Comparison of ENCODE assay signal across 36 cellular contexts in genomic region chr15:59571606-59572005, GRCh38. TPM values are rescaled to one million over a fixed set of nuclear protein-coding genes. Genes with fewer than 3 reads are reported as not detected.
"Had no signal": no experiment of that assay in that cellular context is flagged by ENCODE, and none has a peak within 500 bp of the region (broad histone marks: within the 10 kb centered on the region; RNA-seq: fewer than 3 reads in every experiment).

No MANE protein-coding gene starts in this region.

- H3K9me3 ChIP-seq: adrenal gland, ascending aorta, body of pancreas, breast epithelium had no signal

- DNase-seq: activated effector memory CD4-positive, alpha-beta T cell treated with anti-CD3 and anti-CD28 coated beads, Interleukin-2, amount 50 U/mL, for 16 hours; activated effector memory CD4-positive, alpha-beta T cell treated with Interleukin-2 at 50 U/mL for 16 hours; activated gamma-delta T cell; activated gamma-delta T cell treated with Interleukin-2 at 50 U/mL for 16 hours; activated naive CD4-positive, alpha-beta T cell; activated naive CD4-positive, alpha-beta T cell treated with anti-CD3 and anti-CD28 coated beads for 36 hours; activated naive CD4-positive, alpha-beta T cell treated with anti-CD3 and anti-CD28 coated beads, Interleukin-2, amount 10 ng/mL, durations not matched to agents 7 days and 5 days; activated naive CD4-positive, alpha-beta T cell treated with anti-CD3 and anti-CD28 coated beads, Interleukin-2, amount 50 U/mL, for 16 hours; activated naive CD4-positive, alpha-beta T cell treated with Interleukin-2 at 50 U/mL for 16 hours; activated naive CD8-positive, alpha-beta T cell treated with anti-CD3 and anti-CD28 coated beads for 36 hours; activated naive CD8-positive, alpha-beta T cell treated with anti-CD3 and anti-CD28 coated beads, Interleukin-2, amount 10 ng/mL, durations not matched to agents 7 days and 5 days; activated naive CD8-positive, alpha-beta T cell treated with anti-CD3 and anti-CD28 coated beads, Interleukin-2, amount 50 U/mL, for 24 hours; activated T-cell treated with anti-CD3 and anti-CD28 coated beads, Interleukin-2, amount 50 U/mL, for 24 hours; activated T-cell treated with anti-CD3 and anti-CD28 coated beads, Interleukin-2, amount 50 U/mL, for 4 hours; activated T-cell treated with anti-CD3 and anti-CD28 coated beads, Interleukin-2, amount 50 U/mL, for 48 hours; activated T-cell treated with anti-CD3 and anti-CD28 coated beads, Interleukin-2, amount 50 U/mL, for 72 hours; adrenal gland; amniotic stem cell; amygdala; anterior cingulate cortex; aorta; body of pancreas; brain microvascular endothelial cell; caudate nucleus; central memory CD4-positive, alpha-beta T cell; cerebellar nuclear complex had no signal

- H3K27ac ChIP-seq: adrenal gland, ascending aorta, body of pancreas, brain microvascular endothelial cell, cardiac muscle cell had no signal

- FAIRE-seq: astrocyte, bronchial epithelial cell had no signal

- ATAC-seq: activated naive CD4-positive, alpha-beta T cell treated with anti-CD3 and anti-CD28 coated beads, Interleukin-2, amount 50 U/mL, for 72 hours; activated naive CD8-positive, alpha-beta T cell treated with anti-CD3 and anti-CD28 coated beads, Interleukin-2, amount 50 U/mL, for 24 hours; activated T-cell treated with anti-CD3 and anti-CD28 coated beads, Interleukin-2, amount 50 U/mL, for 4 hours; activated T-cell treated with anti-CD3 and anti-CD28 coated beads, Interleukin-2, amount 50 U/mL, for 72 hours; activated T-helper 17 cell treated with anti-CD3 and anti-CD28 coated beads, Interleukin-2, amount 50 U/mL, for 72 hours; body of pancreas had no signal

- H3K27me3 ChIP-seq: adrenal gland, ascending aorta, body of pancreas, brain microvascular endothelial cell, breast epithelium, cardiac muscle cell had no signal

- H3K36me3 ChIP-seq: adrenal gland, ascending aorta, brain microvascular endothelial cell, breast epithelium, cardiac muscle cell had no signal

- H3K4me1 ChIP-seq: adrenal gland, ascending aorta, body of pancreas, breast epithelium had no signal

- H3K4me3 ChIP-seq: adrenal gland, ascending aorta, body of pancreas, breast epithelium, cardiac muscle cell had no signal

RNA-seq across cellular contexts. Expression of gene GCNT3, which starts 40.0 kb away (rescaled TPM):
- total RNA-seq: activated naive CD4-positive, alpha-beta T cell treated with anti-CD3 and anti-CD28 coated beads for 36 hours; activated naive CD4-positive, alpha-beta T cell treated with anti-CD3 and anti-CD28 coated beads, Interleukin-2, amount 50 U/mL, for 72 hours; activated naive CD8-positive, alpha-beta T cell treated with anti-CD3 and anti-CD28 coated beads for 36 hours; activated naive CD8-positive, alpha-beta T cell treated with anti-CD3 and anti-CD28 coated beads, Interleukin-2, amount 10 ng/mL, durations not matched to agents 7 days and 5 days; activated T-cell treated with anti-CD3 and anti-CD28 coated beads, Interleukin-2, amount 50 U/mL, for 72 hours; activated T-helper 1 cell treated with anti-CD3 and anti-CD28 coated beads, Interleukin-12 subunit alpha, Interleukin-12 subunit beta, Interleukin-2, Interleukin-4 antibody, amounts not matched to agents 30 ng/mL and 10 ng/mL and 1 ng/mL, durations not matched to agents 14 hours and 24 hours and 36 hours; activated T-helper 17 cell treated with anti-CD3 and anti-CD28 coated beads, Interleukin-2, amount 50 U/mL, for 72 hours; activated T-helper 2 cell treated with anti-CD3 and anti-CD28 coated beads, Interferon-gamma antibody, Interleukin-2, Interleukin-4, amounts not matched to agents 10 μg/mL and 5 μg/mL and 100 μg/mL, durations not matched to agents 14 hours and 24 hours and 36 hours; aorta; ascending aorta; cardiac muscle cell; cardiac septum had no signal
